Comparison of ENCODE assay signal across 30 cellular contexts in the genomic region with DNA sequence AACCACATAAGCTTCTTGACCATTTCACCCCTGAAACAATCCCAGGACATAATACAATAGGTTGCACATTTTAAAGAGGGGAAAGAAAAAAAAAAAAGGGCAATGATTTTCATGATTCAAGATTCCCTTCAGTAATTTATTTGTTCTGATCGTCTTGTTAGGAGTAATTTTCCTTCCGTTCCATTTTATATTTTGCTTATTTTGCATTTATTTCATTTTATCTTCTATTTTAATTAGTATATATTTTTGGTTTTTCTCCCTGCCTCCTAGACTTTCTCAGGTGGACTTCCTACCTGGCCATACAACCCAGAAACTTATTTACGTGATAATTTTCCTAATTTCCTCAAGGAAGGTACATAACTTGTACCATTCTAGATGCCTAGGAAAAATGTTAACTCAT.
"Had no signal": no experiment of that assay in that cellular context is flagged by ENCODE, and none has a peak within 500 bp of the region (broad histone marks: within the 10 kb centered on the region; RNA-seq: fewer than 3 reads in every experiment).

No MANE protein-coding gene starts in this region.

- H2AFZ ChIP-seq: parathyroid adenoma had no signal

- H3K9me3 ChIP-seq: neutrophil, ovary, psoas muscle, suprapubic skin, testis, tibial artery, transverse colon, upper lobe of right lung, uterus had no signal

- ATAC-seq: naive thymus-derived CD8-positive, alpha-beta T cell; natural killer cell treated with Interleukin-12 subunit alpha and Interleukin-12 subunit beta and Interleukin-15 and Interleukin-18, amount 100 ng/mL, for 72 hours; psoas muscle; right cardiac atrium; sciatic nerve; stimulated activated memory B cell treated with anti-CD40 and anti-IgM and Interleukin-4, amounts not matched to agents 10 μg/mL and 1 μg/mL and 100 μg/mL, for 72 hours; stimulated activated naive CD8-positive, alpha-beta T cell treated with anti-CD3 and anti-CD28 coated beads, Interleukin-15, amount 100 ng/mL, for 72 hours; stimulated activated naive CD8-positive, alpha-beta T cell treated with anti-CD3 and anti-CD28 coated beads, Interleukin-15, Interleukin-2, amounts not matched to agents 100 U/mL and 50 U/mL, for 24 hours; upper lobe of right lung had no signal

- H3K27me3 ChIP-seq: ovary, testis, tibial artery had no signal

- H3K9ac ChIP-seq: parathyroid adenoma had no signal

- H3K79me2 ChIP-seq: parathyroid adenoma had no signal

- H3K27ac ChIP-seq: neutrophil, ovary, parathyroid adenoma, psoas muscle, skin epidermis, spleen, suprapubic skin, testis, tibial artery, transverse colon, upper lobe of right lung, uterus had no signal

- H3K4me1 ChIP-seq: parathyroid adenoma, testis, upper lobe of right lung, uterus had no signal

- H3K4me3 ChIP-seq: ovary, psoas muscle, skin epidermis, smooth muscle cell, spleen, suprapubic skin, testis, tibial artery, transverse colon, upper lobe of right lung, uterus had no signal

- H3K36me3 ChIP-seq: neutrophil, ovary, spleen, suprapubic skin, tibial artery, transverse colon, upper lobe of right lung, uterus had no signal

- H3K4me2 ChIP-seq: smooth muscle cell had no signal

- DNase-seq: naive thymus-derived CD8-positive, alpha-beta T cell; nephron progenitor cell; nucleus accumbens; ovary; posterior cingulate gyrus; psoas muscle; right cardiac atrium; spleen; stimulated activated CD4-positive, alpha-beta T cell treated with anti-CD3 and anti-CD28 coated beads, Interleukin-12 subunit alpha, Interleukin-12 subunit beta, amount 100 ng/mL, for 4 hours; stimulated activated CD4-positive, alpha-beta T cell treated with anti-CD3 and anti-CD28 coated beads, Interleukin-1b, Interleukin-23, amount 100 ng/mL, for 48 hours; stimulated activated CD4-positive, alpha-beta T cell treated with anti-CD3 and anti-CD28 coated beads, Interleukin-4, amount 100 ng/mL, for 1 hour; stimulated activated CD4-positive, alpha-beta T cell treated with anti-CD3 and anti-CD28 coated beads, Interleukin-4, amount 100 ng/mL, for 4 hours; stimulated activated CD8-positive, alpha-beta memory T cell treated with anti-CD3 and anti-CD28 coated beads, Interleukin-4, amount 100 ng/mL, for 48 hours; stimulated activated naive CD4-positive, alpha-beta T cell; stimulated activated naive CD8-positive, alpha-beta T cell treated with anti-CD3 and anti-CD28 coated beads, Interleukin-15, amount 100 ng/mL, for 72 hours; stimulated activated naive CD8-positive, alpha-beta T cell treated with anti-CD3 and anti-CD28 coated beads, Interleukin-15, Interleukin-2, amounts not matched to agents 100 U/mL and 50 U/mL, for 24 hours; substantia nigra; testis; tibial artery; transverse colon; upper lobe of right lung; uterus had no signal
